8 cellular contexts compared by ENCODE assay signal in genomic region chr4:115851918-115852766, GRCh38.
DNase-seq lines count a peak whose midpoint lies in the region; ATAC-seq, FAIRE-seq and TF ChIP-seq lines count a peak whose summit lies in the region.
"Had no signal": no experiment of that assay in that cellular context is flagged by ENCODE, and none has a peak within 500 bp of the region (broad histone marks: within the 10 kb centered on the region; RNA-seq: fewer than 3 reads in every experiment).

No MANE protein-coding gene starts in this region.

- H3K36me3 Mint-ChIP-seq in neural crest cell (ENCODE audit: low read depth) = no peaks in the 10 kb centered on the region

- H3K27me3 ChIP-seq in bronchial epithelial cell (ENCODE audit: control insufficient read depth, insufficient read depth, low read length) = no peaks in the 10 kb centered on the region
- H3K27me3 ChIP-seq: neutrophil had no signal

- H3K4me1 Mint-ChIP-seq in neural crest cell = no peaks in the 10 kb centered on the region

- peak; percentile 69 for TF ChIP-seq CTCF in GM12865 (IDR thresholded peaks at IDR 0.05; ENCODE audit: insufficient read depth, low read depth, low read length, missing control alignments)
- TF ChIP-seq CTCF in bronchial epithelial cell (IDR thresholded peaks at IDR 0.05; ENCODE audit: insufficient read depth, low read length, severe bottlenecking) = peak; percentile 76
- peak; percentile 77 for TF ChIP-seq CTCF in neural crest cell (conservative IDR thresholded peaks at IDR 0.05)

- no peaks in the 10 kb centered on the region for H3K27me3 Mint-ChIP-seq in neural crest cell (ENCODE audit: low read depth)

- peaks cover 5% of the 10 kb centered on the region for H3K9me3 Mint-ChIP-seq in neural crest cell

- no peak overlapping the region for H3K4me3 Mint-ChIP-seq in neural crest cell

- ATAC-seq in GM21360 (IDR thresholded peaks at IDR 0.05; ENCODE audit: unreplicated experiment) = peak; percentile 88
- peak; percentile 88 for ATAC-seq in HG03442 (IDR thresholded peaks at IDR 0.05; ENCODE audit: unreplicated experiment)
- ATAC-seq in esophagus mucosa = no peak

- no peak overlapping the region for H3K27ac Mint-ChIP-seq in neural crest cell (ENCODE audit: unreplicated experiment)

- DNase-seq in GM12865 (ENCODE audit: low read depth) (peak; percentile 84), NCI-H82 treated with DMSO at 0.1 percent for 48 hours (lab: John Stamatoyannopoulos, UW; ENCODE audit: unreplicated experiment) (peak; percentile 0), bronchial epithelial cell (ENCODE audit: low read depth) (peak; percentile 37), neural crest cell (ENCODE audit: low read depth, low spot score) (peak; percentile 57)

- no peaks in the 10 kb centered on the region for H3K36me3 ChIP-seq in bronchial epithelial cell (ENCODE audit: control insufficient read depth, insufficient read depth, low read length)
- H3K36me3 ChIP-seq: neutrophil had no signal

- FAIRE-seq in bronchial epithelial cell (lab: Jason Lieb, UNC) = no peak

- no peak overlapping the region for H3K4me3 ChIP-seq in GM12865 (ENCODE audit: low read depth, low read length)
- H3K4me3 ChIP-seq in bronchial epithelial cell (ENCODE audit: low read depth, low read length) = no peak overlapping the region

Comparison
In these comparisons a context has a peak if more than half of its experiments do, and no peak if none do; other contexts are left out.
1. DNase-seq: peak in every context shown above with its lines; median percentile 84 in GM12865; 57 in neural crest cell; 37 in bronchial epithelial cell; 0 in NCI-H82 treated with DMSO at 0.1 percent for 48 hours.